In the genomic region with DNA sequence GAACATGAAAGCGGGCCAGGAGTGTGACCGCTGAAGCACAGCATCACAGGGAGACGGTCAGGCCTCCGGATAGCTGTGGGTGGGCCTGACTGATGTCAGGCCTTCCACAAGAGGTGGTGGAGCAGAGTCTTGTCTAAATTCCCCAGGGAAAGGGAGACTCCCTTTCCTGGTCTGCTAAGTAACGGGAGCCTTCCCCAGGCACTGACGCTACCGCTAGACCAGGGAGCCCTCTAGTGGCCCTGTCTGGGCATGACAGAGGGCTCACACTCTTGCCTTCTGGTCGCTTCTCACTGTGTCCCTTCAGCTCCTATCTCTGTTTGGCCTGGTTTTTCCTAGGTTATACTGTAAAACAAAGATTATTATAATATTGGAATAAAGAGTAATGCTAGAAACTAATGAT, we compare ENCODE assay signal across 8 cellular contexts. TPM values are rescaled to one million over a fixed set of nuclear protein-coding genes. Genes with fewer than 3 reads are reported as not detected.
A peak's percentile ranks its signal among the peaks of the same experiment; 100 is the strongest.
DNase-seq lines count a peak whose midpoint lies in the region; TF ChIP-seq lines count a peak whose summit lies in the region.

No MANE protein-coding gene starts in this region.

- WGBS in liver, result 69% methylated on average over 8 of the region's 8 CpGs

- TF ChIP-seq CTCF in SU-DHL-6 (IDR thresholded peaks at IDR 0.05; ENCODE audit: insufficient read depth, low read length, poor library complexity, severe bottlenecking) (peak; percentile 85), brain microvascular endothelial cell (IDR thresholded peaks at IDR 0.05; ENCODE audit: low read depth, low read length, missing control alignments) (peak; percentile 80), liver (IDR thresholded peaks at IDR 0.05; ENCODE audit: low read depth, low read length, missing input control) (peak; percentile 68)

- in situ Hi-C loops in brain microvascular endothelial cell (cut with HindIII; ENCODE audit: low pct_ligation_motif_present, low sequenced_read_pairs), result no loop called here

- H3K4me2 ChIP-seq in SU-DHL-6 (ENCODE audit: low read depth, low read length, poor library complexity, severe bottlenecking), result peak overlapping the region; percentile 37

- H3K4me1 ChIP-seq in liver (ENCODE audit: control insufficient read depth in 4 of 4, insufficient read depth in 4 of 4, low read length in 3 of 4), result peaks cover 0 to 2% (median 0%) of the 10 kb centered on the region in 4 donors

- H3F3A ChIP-seq in SU-DHL-6 (ENCODE audit: insufficient read depth), result no peaks in the 10 kb centered on the region

- no peaks in the 10 kb centered on the region for H3K27me3 ChIP-seq in SU-DHL-6 (ENCODE audit: low read length)
- H3K27me3 ChIP-seq in brain microvascular endothelial cell (replicated peaks), result no peaks in the 10 kb centered on the region
- no peaks in the 10 kb centered on the region for H3K27me3 ChIP-seq in liver (ENCODE audit: control insufficient read depth in 4 of 4, insufficient read depth in 4 of 4, low read length in 3 of 4)

- no peaks in the 10 kb centered on the region for H4K20me1 ChIP-seq in SU-DHL-6 (ENCODE audit: low read depth, low read length)

- H2AFZ ChIP-seq in SU-DHL-6 (ENCODE audit: low read depth, low read length, severe bottlenecking), result peak overlapping the region; percentile 52

- peaks cover 19% of the 10 kb centered on the region; the same call in 1 of the 2 replicates for H3K9me3 ChIP-seq in SU-DHL-6 (ENCODE audit: insufficient read depth, low read length)
- peaks cover 3 to 6% (median 5%) of the 10 kb centered on the region in 4 donors for H3K9me3 ChIP-seq in liver (ENCODE audit: control insufficient read depth in 4 of 4, low read length in 3 of 4)

- H3K9ac ChIP-seq in SU-DHL-6 (ENCODE audit: low read length) (no peak overlapping the region; the same call in 1 of the 2 replicates), liver (ENCODE audit: low read depth in 1 of 2, low read length in 2 of 2) (no peak overlapping the region)

- DNase-seq in activated gamma-delta T cell treated with Interleukin-2 at 50 U/mL for 16 hours (peak; percentile 19), activated gamma-delta T cell (lab: John Stamatoyannopoulos, UW) (no peak), brain microvascular endothelial cell (peak; percentile 14), D341Med (ENCODE audit: low spot score) (no peak), H4 (ENCODE audit: low spot score) (no peak)
- DNase-seq in stimulated activated CD8-positive, alpha-beta memory T cell treated with anti-CD3 and anti-CD28 coated beads, Interleukin-4, amount 100 ng/mL, for 24 hours (ENCODE audit: low read depth), result peak; percentile 25

- H3K4me3 ChIP-seq in SU-DHL-6 (ENCODE audit: insufficient read depth, low read length, poor library complexity, severe bottlenecking), result no peak overlapping the region
- H3K4me3 ChIP-seq in brain microvascular endothelial cell (ENCODE audit: low read depth, low read length), result no peak overlapping the region
- no peak overlapping the region for H3K4me3 ChIP-seq in liver (ENCODE audit: low read depth in 1 of 3, low read length in 3 of 3)

- H3K9me2 ChIP-seq in SU-DHL-6 (replicated peaks; ENCODE audit: insufficient read depth, low read length), result no peaks in the 10 kb centered on the region

- H3K27ac ChIP-seq in SU-DHL-6 (ENCODE audit: low read depth, low read length), result no peak overlapping the region
- no peak overlapping the region for H3K27ac ChIP-seq in brain microvascular endothelial cell
- no peak overlapping the region for H3K27ac ChIP-seq in liver (ENCODE audit: low read depth in 1 of 2, low read length in 2 of 2)

- TF ChIP-seq RAD21 in liver (IDR thresholded peaks at IDR 0.05), result peak; percentile 84 to 88

- H3K36me3 ChIP-seq in SU-DHL-6 (ENCODE audit: low read length) (no peaks in the 10 kb centered on the region), brain microvascular endothelial cell (replicated peaks) (no peaks in the 10 kb centered on the region), liver (ENCODE audit: control insufficient read depth in 4 of 4, insufficient read depth in 3 of 4, low read depth in 1 of 4, low read length in 3 of 4) (no peaks in the 10 kb centered on the region)

- H3K79me2 ChIP-seq in SU-DHL-6 (ENCODE audit: insufficient read depth, low read length), result no peaks in the 10 kb centered on the region

TF ChIP-seq in liver, 16 proteins besides CTCF, POLR2A, EP300 and RAD21:
- TF ChIP-seq EGR1 (IDR thresholded peaks at IDR 0.05; ENCODE audit: low read depth in 2 of 2) (no peak), JUND (IDR thresholded peaks at IDR 0.05) (no peak), HNF4G (IDR thresholded peaks at IDR 0.05) (no peak), SP1 (IDR thresholded peaks at IDR 0.05) (no peak), FOXA1 (IDR thresholded peaks at IDR 0.05) (no peak)
- TF ChIP-seq, protein P1, sequence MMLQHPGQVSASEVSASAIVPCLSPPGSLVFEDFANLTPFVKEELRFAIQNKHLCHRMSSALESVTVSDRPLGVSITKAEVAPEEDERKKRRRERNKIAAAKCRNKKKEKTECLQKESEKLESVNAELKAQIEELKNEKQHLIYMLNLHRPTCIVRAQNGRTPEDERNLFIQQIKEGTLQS (IDR thresholded peaks at IDR 0.05), result no peak
TF ChIP-seq in liver: peak in this region for 0.

RNA-seq across cellular contexts. Expression of gene ZNF695, which starts 36.5 kb away (rescaled TPM):
- total RNA-seq in liver, result 1 to 10 TPM in 1 of 2 donors, not detected in 1; 1.5 TPM
- polyA plus RNA-seq in liver, result not detected
- total RNA-seq in H4 (2014; rRNA removed; shearing (Covaris generic)), result 1.8 and 2.0 TPM in 2 replicates

RNA-seq across cellular contexts. Expression of gene AHCTF1, which starts 39.6 kb away (rescaled TPM):
- total RNA-seq in liver, result 10 to 100 TPM; 15.9 to 17.5 TPM
- polyA plus RNA-seq in liver, result 1 to 10 TPM; 4.2 to 5.3 TPM
- total RNA-seq in H4 (2014; rRNA removed; shearing (Covaris generic)), result 18.1 and 21.4 TPM in 2 replicates

Comparison
In these comparisons a context has a peak if more than half of its experiments do, and no peak if none do; other contexts are left out.
1. DNase-seq: peak in activated gamma-delta T cell treated with Interleukin-2 at 50 U/mL for 16 hours (single experiment), brain microvascular endothelial cell (single experiment) and stimulated activated CD8-positive, alpha-beta memory T cell treated with anti-CD3 and anti-CD28 coated beads, Interleukin-4, amount 100 ng/mL, for 24 hours (single experiment); none in activated gamma-delta T cell (single experiment), D341Med (single experiment) and H4 (single experiment).
2. Peak in every context shown above with its lines, with median percentiles within 50 percentile points of each other: CTCF ChIP-seq.